ENCODE assay signal across 11 cellular contexts in the genomic region with DNA sequence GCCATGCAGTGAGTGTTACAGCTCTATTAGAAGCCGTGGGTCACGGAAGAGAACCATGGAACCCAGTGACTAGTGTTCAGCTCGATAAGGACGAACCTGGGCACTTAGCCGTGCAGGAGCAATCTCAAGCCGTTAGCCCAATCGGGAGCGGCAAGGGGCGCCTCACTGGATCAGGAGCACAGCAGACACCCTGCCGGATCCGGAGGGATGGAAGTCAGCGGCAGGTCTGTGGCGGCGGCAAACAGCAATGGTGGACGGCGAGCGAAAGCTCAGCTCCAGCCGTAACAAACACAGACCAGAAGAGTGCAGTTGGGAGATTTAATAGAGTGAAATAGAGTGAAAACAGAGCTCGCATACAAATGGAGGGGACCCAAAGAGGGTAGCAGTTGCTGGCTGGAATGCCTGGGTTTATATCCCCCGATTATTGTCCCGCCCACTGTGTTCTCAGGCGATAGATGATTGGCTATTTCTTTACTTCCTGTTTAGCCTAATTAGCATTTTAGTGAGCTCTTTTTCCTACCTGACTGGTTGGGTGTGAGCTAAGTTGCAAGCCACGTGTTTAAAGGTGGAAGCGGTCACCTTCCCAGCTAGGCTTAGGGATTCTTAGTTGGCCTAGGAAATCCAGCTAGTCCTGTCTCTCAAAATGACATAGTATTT. TPM values are rescaled to one million over a fixed set of nuclear protein-coding genes. Genes with fewer than 3 reads are reported as not detected.
"Had no signal": no experiment of that assay in that cellular context is flagged by ENCODE, and none has a peak within 500 bp of the region (broad histone marks: within the 10 kb centered on the region; RNA-seq: fewer than 3 reads in every experiment).

No MANE protein-coding gene starts in this region.

RNA-seq across cellular contexts. Expression of a gene that starts 25.8 kb away (rescaled TPM):
- total RNA-seq: activated B cell treated with CpG ODN at 0.5 μM for 24 hours; activated CD4-positive, alpha-beta memory T cell treated with anti-CD3 and anti-CD28 coated beads, Interleukin-2, amount 10 ng/mL, durations not matched to agents 7 days and 5 days; activated CD4-positive, alpha-beta T cell treated with anti-CD3 and anti-CD28 coated beads, Interleukin-2, amount 10 ng/mL, durations not matched to agents 7 days and 5 days; activated CD8-positive, alpha-beta memory T cell treated with anti-CD3 and anti-CD28 coated beads, Interleukin-2, amount 10 ng/mL, durations not matched to agents 7 days and 5 days; activated CD8-positive, alpha-beta T cell treated with anti-CD3 and anti-CD28 coated beads, Interleukin-2, amount 10 ng/mL, durations not matched to agents 7 days and 5 days; activated naive CD8-positive, alpha-beta T cell treated with anti-CD3 and anti-CD28 coated beads, Interleukin-2, amount 10 ng/mL, durations not matched to agents 7 days and 5 days; activated T-helper 2 cell treated with anti-CD3 and anti-CD28 coated beads, Interferon-gamma antibody, Interleukin-2, Interleukin-4, amounts not matched to agents 10 μg/mL and 5 μg/mL and 100 μg/mL, durations not matched to agents 14 hours and 24 hours and 36 hours; ascending aorta; bronchial epithelial cell; cardiac muscle cell; T-helper 2 cell treated with Interferon-gamma antibody and Interleukin-4, amounts not matched to agents 100 ng/mL and 5 ng/mL, for 36 hours had no signal
- polyA plus RNA-seq: cardiac muscle cell had no signal
